Comparison of ENCODE assay signal across 13 cellular contexts in the genomic region with DNA sequence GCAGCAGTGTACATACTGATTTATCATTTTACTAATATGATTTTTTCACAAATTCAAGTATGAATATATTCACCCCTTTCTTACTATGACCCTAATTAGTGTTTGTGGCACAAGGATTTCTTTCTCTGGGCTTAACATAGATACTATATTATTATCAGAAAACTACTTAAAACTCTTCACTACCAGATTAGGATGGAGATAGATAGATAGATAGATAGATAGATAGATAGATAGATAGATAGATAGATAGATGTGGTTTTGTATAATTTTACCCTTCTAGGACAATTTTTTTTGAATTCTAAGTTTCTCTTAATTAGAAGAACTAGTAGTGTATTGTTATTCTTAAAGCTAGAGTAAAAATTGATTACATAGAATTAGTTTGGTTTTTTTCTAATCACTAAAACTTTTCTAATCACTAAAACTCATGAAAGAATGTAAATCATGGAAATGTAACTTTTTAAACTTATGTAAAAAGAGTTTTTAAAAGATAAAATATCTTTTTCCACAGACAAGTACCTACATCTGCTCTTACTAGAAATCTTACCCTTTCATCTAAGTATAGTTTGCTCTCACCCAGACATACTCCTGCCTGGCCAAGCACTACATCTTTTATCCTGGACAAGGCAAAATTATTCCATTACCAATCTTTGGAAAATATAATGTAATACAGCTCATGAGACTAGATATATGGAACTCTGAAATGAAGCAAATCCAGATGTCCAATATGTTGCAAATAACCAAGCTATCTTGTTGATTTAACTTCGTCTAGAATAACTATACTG. TPM values are rescaled to one million over a fixed set of nuclear protein-coding genes. Genes with fewer than 3 reads are reported as not detected.
DNase-seq lines count a peak whose midpoint lies in the region; ATAC-seq and TF ChIP-seq lines count a peak whose summit lies in the region.
"Had no signal": no experiment of that assay in that cellular context is flagged by ENCODE, and none has a peak within 500 bp of the region (broad histone marks: within the 10 kb centered on the region; RNA-seq: fewer than 3 reads in every experiment).

No MANE protein-coding gene starts in this region.

- H3K14ac ChIP-seq in mesenchymal stem cell (ENCODE audit: low read length in 2 of 2): no peak overlapping the region

- no peak overlapping the region for H2BK120ac ChIP-seq in mesenchymal stem cell (ENCODE audit: low read depth, low read length)

- H3K4me3 ChIP-seq in adipocyte (ENCODE audit: low read length) (peak overlapping the region; percentile 26), mesenchymal stem cell (ENCODE audit: insufficient read depth in 1 of 2, low read depth in 1 of 2, low read length in 2 of 2) (no peak overlapping the region), upper lobe of left lung (no peak overlapping the region)
- H3K4me3 ChIP-seq: psoas muscle had no signal

- H2BK5ac ChIP-seq in mesenchymal stem cell (ENCODE audit: low read depth, low read length, poor library complexity, severe bottlenecking): peak overlapping the region; percentile 57

- H2AFZ ChIP-seq in mesenchymal stem cell (ENCODE audit: low read depth, low read length): no peak overlapping the region

- H2BK12ac ChIP-seq in mesenchymal stem cell (ENCODE audit: low read length in 2 of 2): no peak overlapping the region

- peaks cover 7% of the 10 kb centered on the region for H3K36me3 ChIP-seq in adipocyte (ENCODE audit: control insufficient read depth, insufficient read depth, low read length, severe bottlenecking)
- peaks cover 0 to 11% of the 10 kb centered on the region in 2 experiments for H3K36me3 ChIP-seq in mesenchymal stem cell (ENCODE audit: control insufficient read depth in 1 of 2, insufficient read depth in 2 of 2, low read depth in 1 of 2, low read length in 2 of 2)
- peaks cover 0 to 4% (median 1%) of the 10 kb centered on the region in 4 donors for H3K36me3 ChIP-seq in upper lobe of left lung

- ATAC-seq in upper lobe of left lung (ENCODE audit: low FRiP score in 2 of 2): no peak
- ATAC-seq: psoas muscle had no signal

- no peaks in the 10 kb centered on the region for H3K9me3 Mint-ChIP-seq in activated naive CD4-positive, alpha-beta T cell treated with anti-CD3 and anti-CD28 coated beads, Interleukin-2, amount 50 U/mL, for 24 hours
- peaks cover 0 to 6% (median under 1%) of the 10 kb centered on the region in 6 donors for H3K9me3 Mint-ChIP-seq in immature natural killer cell

- no peak overlapping the region for H4K91ac ChIP-seq in mesenchymal stem cell (ENCODE audit: low read length)

- H2BK15ac ChIP-seq in mesenchymal stem cell (ENCODE audit: low read depth, poor library complexity, severe bottlenecking): no peak overlapping the region

- H3K23ac ChIP-seq in mesenchymal stem cell (ENCODE audit: low read length in 2 of 2): no peak overlapping the region

- no CpG with 5 or more reads among the region's 1 CpG for WGBS in mesenchymal stem cell
- 81 to 85% methylated on average over 1 of the region's 1 CpG for WGBS in upper lobe of left lung, 2 donors

- H3K4me1 ChIP-seq in adipocyte (ENCODE audit: control insufficient read depth, insufficient read depth, low read length) (peaks cover 53% of the 10 kb centered on the region), mesenchymal stem cell (ENCODE audit: control insufficient read depth, insufficient read depth, low read depth, low read length) (peaks cover 10% of the 10 kb centered on the region), upper lobe of left lung (peaks cover 13 to 41% (median 27%) of the 10 kb centered on the region in 4 donors)

- TF ChIP-seq CTCF in upper lobe of left lung (IDR thresholded peaks at IDR 0.05): no peak

- no peak overlapping the region for H3K4ac ChIP-seq in mesenchymal stem cell (ENCODE audit: low read depth in 1 of 2, low read length in 2 of 2)

- TF ChIP-seq EP300 in upper lobe of left lung (IDR thresholded peaks at IDR 0.05): no peak

- peaks cover 78% of the 10 kb centered on the region for H3K4me1 Mint-ChIP-seq in activated naive CD4-positive, alpha-beta T cell treated with anti-CD3 and anti-CD28 coated beads, Interleukin-2, amount 50 U/mL, for 24 hours
- peaks cover 5 to 24% of the 10 kb centered on the region in 2 donors for H3K4me1 Mint-ChIP-seq in immature natural killer cell

- H3K4me3 Mint-ChIP-seq in activated naive CD4-positive, alpha-beta T cell treated with anti-CD3 and anti-CD28 coated beads, Interleukin-2, amount 50 U/mL, for 24 hours: no peak overlapping the region
- H3K4me3 Mint-ChIP-seq in immature natural killer cell: no peak overlapping the region
- H3K4me3 Mint-ChIP-seq: B cell had no signal

- no peak for TF ChIP-seq POLR2A in upper lobe of left lung (IDR thresholded peaks at IDR 0.05)

- H2AK5ac ChIP-seq in mesenchymal stem cell (ENCODE audit: low read length, severe bottlenecking): no peak overlapping the region

- H3K9ac ChIP-seq in adipocyte (ENCODE audit: low read length): peak overlapping the region; percentile 79
- peak overlapping the region; percentile 70 for H3K9ac ChIP-seq in mesenchymal stem cell (ENCODE audit: low read length)

- H3K27me3 Mint-ChIP-seq in activated naive CD4-positive, alpha-beta T cell treated with anti-CD3 and anti-CD28 coated beads, Interleukin-2, amount 50 U/mL, for 24 hours: no peaks in the 10 kb centered on the region
- peaks cover 0 to 3% (median 0%) of the 10 kb centered on the region in 3 donors for H3K27me3 Mint-ChIP-seq in immature natural killer cell (ENCODE audit: low read depth in 3 of 3)
- H3K27me3 Mint-ChIP-seq: B cell had no signal

- no peak overlapping the region for H3K18ac ChIP-seq in mesenchymal stem cell (ENCODE audit: low read depth in 1 of 2, low read length in 2 of 2)

- DNase-seq in activated naive CD4-positive, alpha-beta T cell treated with Interleukin-2 at 50 U/mL for 16 hours: no peak
- DNase-seq in adipocyte (ENCODE audit: low read depth) (peak; percentile 20), mesenchymal stem cell (no peak), upper lobe of left lung (no peak), epidermal melanocyte (ENCODE audit: insufficient read length, low spot score) (no peak), SIG-M5 treated with dmso at 0.1 percent for 504 hours (lab: John Stamatoyannopoulos, UW; ENCODE audit: unreplicated experiment) (no peak), immature natural killer cell (no peak)
- DNase-seq: activated effector memory CD4-positive, alpha-beta T cell treated with Interleukin-2 at 50 U/mL for 16 hours; NCI-H2171; psoas muscle had no signal

- H3K27ac ChIP-seq in mesenchymal stem cell (ENCODE audit: low read length, poor library complexity, severe bottlenecking) (peak overlapping the region; percentile 98), upper lobe of left lung (peak overlapping the region in 3 of 4 donors; percentile 66 to 69 (median 68))
- H3K27ac ChIP-seq: psoas muscle, VCaP had no signal

- peak overlapping the region; percentile 95 for H3K27ac Mint-ChIP-seq in activated naive CD4-positive, alpha-beta T cell treated with anti-CD3 and anti-CD28 coated beads, Interleukin-2, amount 50 U/mL, for 24 hours
- peak overlapping the region in 2 of 6 donors; percentile 20 to 38 for H3K27ac Mint-ChIP-seq in immature natural killer cell
- H3K27ac Mint-ChIP-seq: B cell had no signal

- no peak overlapping the region for H3K4me2 ChIP-seq in mesenchymal stem cell (ENCODE audit: low read length, poor library complexity, severe bottlenecking)

- no peaks in the 10 kb centered on the region for H3K27me3 ChIP-seq in adipocyte (replicated peaks; ENCODE audit: control insufficient read depth, insufficient read depth, low read length)
- H3K27me3 ChIP-seq in mesenchymal stem cell (ENCODE audit: control insufficient read depth in 1 of 2, insufficient read depth in 1 of 2, low read length in 2 of 2): no peaks in the 10 kb centered on the region
- H3K27me3 ChIP-seq in upper lobe of left lung: no peaks in the 10 kb centered on the region

- H4K8ac ChIP-seq in mesenchymal stem cell (ENCODE audit: low read length): no peak overlapping the region

- peaks cover 22% of the 10 kb centered on the region for H3K36me3 Mint-ChIP-seq in activated naive CD4-positive, alpha-beta T cell treated with anti-CD3 and anti-CD28 coated beads, Interleukin-2, amount 50 U/mL, for 24 hours
- H3K36me3 Mint-ChIP-seq in immature natural killer cell: peaks cover 9 to 35% (median 21%) of the 10 kb centered on the region in 3 donors

- H3K9me3 ChIP-seq in adipocyte (ENCODE audit: control insufficient read depth, low read length) (peaks cover 4% of the 10 kb centered on the region), mesenchymal stem cell (ENCODE audit: control insufficient read depth, low read length) (no peaks in the 10 kb centered on the region), upper lobe of left lung (no peaks in the 10 kb centered on the region)
- H3K9me3 ChIP-seq: psoas muscle had no signal

- no peaks in the 10 kb centered on the region for H3K79me1 ChIP-seq in mesenchymal stem cell (replicated peaks; ENCODE audit: low read length, poor library complexity, severe bottlenecking)

RNA-seq across cellular contexts. Expression of a gene that starts 49.8 kb away (rescaled TPM):
- 116 TPM for polyA plus RNA-seq in mesenchymal stem cell (2013, experiment 1 of 2)
- 116 TPM for polyA plus RNA-seq in mesenchymal stem cell (2013, experiment 2 of 2)
- total RNA-seq in upper lobe of left lung: 100 to 1,000 TPM; 124 to 246 (median 181) TPM
- 10 to 100 TPM; 61.5 to 81.4 (median 66.7) TPM for polyA plus RNA-seq in immature natural killer cell

RNA-seq across cellular contexts. Expression of a gene that starts 50.0 kb away (rescaled TPM):
- 31.8 TPM for polyA plus RNA-seq in mesenchymal stem cell (2013, experiment 1 of 2)
- 32.0 TPM for polyA plus RNA-seq in mesenchymal stem cell (2013, experiment 2 of 2)
- 10 to 100 TPM; 13.7 to 38.5 (median 22.0) TPM for total RNA-seq in upper lobe of left lung
- polyA plus RNA-seq in immature natural killer cell: 10 to 100 TPM in 2 of 3 donors, 1 to 10 TPM in 1; 6.0 to 20.7 (median 13.5) TPM
